Comparison of ENCODE assay signal across 16 cellular contexts in the genomic region with DNA sequence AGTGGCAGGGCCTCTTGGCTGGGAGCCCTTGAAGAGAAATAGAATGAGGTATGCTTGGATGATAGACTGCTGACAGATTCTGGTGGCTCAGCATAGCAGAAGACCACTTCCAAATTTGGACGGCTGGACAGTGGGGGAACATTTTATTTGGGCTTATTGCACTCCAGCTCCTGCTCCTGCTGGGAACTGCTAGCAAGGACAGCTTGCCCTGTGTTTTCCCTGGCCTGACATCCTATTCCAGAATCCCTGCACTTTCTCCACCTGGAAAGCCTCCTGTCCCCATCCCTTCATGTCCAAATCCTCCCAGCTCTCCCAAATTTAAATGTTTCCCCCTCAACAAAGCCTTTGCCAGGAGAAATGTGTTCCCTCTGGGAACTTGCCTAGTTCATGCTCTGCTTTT. TPM values are rescaled to one million over a fixed set of nuclear protein-coding genes. Genes with fewer than 3 reads are reported as not detected.
DNase-seq lines count a peak whose midpoint lies in the region; ATAC-seq and TF ChIP-seq lines count a peak whose summit lies in the region.
"Had no signal": no experiment of that assay in that cellular context is flagged by ENCODE, and none has a peak within 500 bp of the region (broad histone marks: within the 10 kb centered on the region; RNA-seq: fewer than 3 reads in every experiment).

No MANE protein-coding gene starts in this region.

- H3K27ac ChIP-seq in CD8-positive, alpha-beta memory T cell (ENCODE audit: low read depth, low read length), result no peak overlapping the region
- H3K27ac ChIP-seq: A549 had no signal

- intact Hi-C loops in natural killer cell (cut with micrococcal nuclease), result no loop called here

- no peaks in the 10 kb centered on the region for H3K36me3 ChIP-seq in CD8-positive, alpha-beta memory T cell (ENCODE audit: insufficient read depth, low read length)
- H3K36me3 ChIP-seq: HAP-1 had no signal

- H3K4me3 Mint-ChIP-seq in CD8-positive, alpha-beta memory T cell, result peak overlapping the region in 2 of 7 donors; percentile 11 to 28
- H3K4me3 Mint-ChIP-seq in T-helper 17 cell, result no peak overlapping the region
- no peak overlapping the region for H3K4me3 Mint-ChIP-seq in effector memory CD8-positive, alpha-beta T cell
- H3K4me3 Mint-ChIP-seq in natural killer cell, result no peak overlapping the region
- H3K4me3 Mint-ChIP-seq: CD14-positive monocyte, IgD-negative memory B cell had no signal

- H3K27me3 Mint-ChIP-seq in CD8-positive, alpha-beta memory T cell, result no peaks in the 10 kb centered on the region
- no peaks in the 10 kb centered on the region for H3K27me3 Mint-ChIP-seq in T-helper 17 cell
- H3K27me3 Mint-ChIP-seq in effector memory CD8-positive, alpha-beta T cell, result no peaks in the 10 kb centered on the region
- no peaks in the 10 kb centered on the region for H3K27me3 Mint-ChIP-seq in natural killer cell (ENCODE audit: low read depth in 2 of 2)
- H3K27me3 Mint-ChIP-seq: IgD-negative memory B cell had no signal

- TF ChIP-seq CTCF in natural killer cell (IDR thresholded peaks at IDR 0.05), result no peak

- no peak overlapping the region for H3K4me3 ChIP-seq in CD8-positive, alpha-beta memory T cell (ENCODE audit: low read length)
- H3K4me3 ChIP-seq: A549, HAP-1 had no signal

- DNase-seq in CD8-positive, alpha-beta memory T cell, result no peak
- no peak for DNase-seq in T-helper 17 cell
- DNase-seq in effector memory CD8-positive, alpha-beta T cell, result no peak
- DNase-seq in natural killer cell, result no peak
- no peak for DNase-seq in NCI-H510A (lab: John Stamatoyannopoulos, UW)
- no peak for DNase-seq in NCI-H510A treated with DMSO at 0.1 percent for 48 hours (lab: John Stamatoyannopoulos, UW)
- DNase-seq: Calu3, DMS 273 treated with DMSO at 0.1 percent for 48 hours, GOT3 had no signal

- no peaks in the 10 kb centered on the region for H3K9me3 Mint-ChIP-seq in CD8-positive, alpha-beta memory T cell
- H3K9me3 Mint-ChIP-seq in effector memory CD8-positive, alpha-beta T cell, result no peaks in the 10 kb centered on the region
- H3K9me3 Mint-ChIP-seq in natural killer cell, result no peaks in the 10 kb centered on the region
- H3K9me3 Mint-ChIP-seq: CD14-positive monocyte, IgD-negative memory B cell had no signal

- POLR2A ChIA-PET in CD8-positive, alpha-beta memory T cell (lab: Charles Lee), result no interaction called here

- ATAC-seq in T-helper 17 cell, result no peak
- no peak for ATAC-seq in effector memory CD8-positive, alpha-beta T cell (replicated peaks)
- no peak for ATAC-seq in natural killer cell
- ATAC-seq in GM19467 (IDR thresholded peaks at IDR 0.05; ENCODE audit: unreplicated experiment), result no peak
- ATAC-seq in HG03571 (IDR thresholded peaks at IDR 0.05; ENCODE audit: unreplicated experiment), result no peak

- H3K27ac Mint-ChIP-seq in CD8-positive, alpha-beta memory T cell, result peak overlapping the region; percentile 7 to 97 (median 80)
- H3K27ac Mint-ChIP-seq in T-helper 17 cell, result peak overlapping the region; percentile 84
- peak overlapping the region; percentile 69 to 85 for H3K27ac Mint-ChIP-seq in effector memory CD8-positive, alpha-beta T cell
- peak overlapping the region; percentile 33 to 41 for H3K27ac Mint-ChIP-seq in natural killer cell
- H3K27ac Mint-ChIP-seq: IgD-negative memory B cell had no signal

- H3K4me1 ChIP-seq in CD8-positive, alpha-beta memory T cell (ENCODE audit: insufficient read depth, low read length), result peaks cover 38% of the 10 kb centered on the region
- H3K4me1 ChIP-seq: A549, HAP-1 had no signal

- no peaks in the 10 kb centered on the region for H3K9me3 ChIP-seq in CD8-positive, alpha-beta memory T cell (ENCODE audit: low read length)
- no peaks in the 10 kb centered on the region for H3K9me3 ChIP-seq in T-helper 17 cell (ENCODE audit: control insufficient read depth, low read length, poor library complexity, severe bottlenecking)
- H3K9me3 ChIP-seq: A549, HAP-1 had no signal

- peaks cover 55 to 71% (median 58%) of the 10 kb centered on the region in 3 donors for H3K4me1 Mint-ChIP-seq in CD8-positive, alpha-beta memory T cell
- peaks cover 54% of the 10 kb centered on the region for H3K4me1 Mint-ChIP-seq in T-helper 17 cell
- peaks cover 43 to 53% of the 10 kb centered on the region in 2 donors for H3K4me1 Mint-ChIP-seq in effector memory CD8-positive, alpha-beta T cell (ENCODE audit: low read depth in 2 of 2)
- H3K4me1 Mint-ChIP-seq in natural killer cell, result peaks cover 50% of the 10 kb centered on the region in 2 donors

- CTCF ChIA-PET in CD8-positive, alpha-beta memory T cell (lab: Charles Lee), result interaction anchor here (1.4 kb wide), 1 partner anchor 8 kb away, joined by 3 read pairs; no protein-coding TSS in a partner anchor

- H3K36me3 Mint-ChIP-seq in CD8-positive, alpha-beta memory T cell, result no peaks in the 10 kb centered on the region
- H3K36me3 Mint-ChIP-seq in T-helper 17 cell (ENCODE audit: low read depth), result no peaks in the 10 kb centered on the region
- peaks cover 10% of the 10 kb centered on the region for H3K36me3 Mint-ChIP-seq in effector memory CD8-positive, alpha-beta T cell (ENCODE audit: insufficient read depth)
- H3K36me3 Mint-ChIP-seq in natural killer cell, result no peaks in the 10 kb centered on the region
- H3K36me3 Mint-ChIP-seq: CD14-positive monocyte had no signal

- no peaks in the 10 kb centered on the region for H3K27me3 ChIP-seq in CD8-positive, alpha-beta memory T cell (ENCODE audit: insufficient read depth, low read length, poor library complexity, severe bottlenecking)

RNA-seq across cellular contexts. Expression of gene COLQ, which starts 9.8 kb away (rescaled TPM):
- total RNA-seq in CD8-positive, alpha-beta memory T cell, result 1 to 10 TPM; 1.1 to 1.6 TPM
- 17.3 TPM for polyA plus RNA-seq in CD8-positive, alpha-beta memory T cell
- total RNA-seq in T-helper 17 cell (10 to 100 TPM; 10.8 to 11.1 TPM), natural killer cell (10 to 100 TPM; 37.7 to 60.7 (median 55.8) TPM)
- total RNA-seq: HT1080 had no signal
- polyA plus RNA-seq: IgD-negative memory B cell had no signal

Comparison
In these comparisons a context has a peak if more than half of its experiments do, and no peak if none do; other contexts are left out.
1. RNA of gene COLQ, which starts 9.8 kb away (total RNA-seq): 37.7 to 60.7 TPM in natural killer cell and 10.8 to 11.1 TPM in T-helper 17 cell; 1.1 to 1.6 TPM in CD8-positive, alpha-beta memory T cell; every median in the first group is over 4 times any median in the second.
2. Peak in every context shown above with its lines, with median percentiles within 50 percentile points of each other: H3K27ac Mint-ChIP-seq.